ENCODE assay signal across 29 cellular contexts in the genomic region with DNA sequence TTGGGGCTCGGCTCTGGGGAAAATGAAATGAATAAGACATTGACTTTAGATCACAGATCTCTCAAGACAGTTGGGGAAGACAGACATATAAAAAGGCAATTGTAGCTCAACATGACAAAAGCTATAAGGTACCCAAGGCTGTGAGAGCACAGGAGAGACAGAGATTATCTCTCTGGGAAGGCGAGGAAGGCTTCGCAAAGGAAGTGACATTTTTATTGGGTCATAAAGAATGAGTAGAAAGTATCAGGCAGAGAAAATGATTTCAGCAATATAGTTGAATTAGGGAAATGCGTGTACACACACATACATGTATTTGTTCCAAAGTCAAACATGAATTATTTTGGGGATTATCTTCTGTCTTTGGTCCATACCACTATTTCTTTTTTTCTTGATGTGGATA.
A peak's percentile ranks its signal among the peaks of the same experiment; 100 is the strongest.
DNase-seq lines count a peak whose midpoint lies in the region; ATAC-seq and TF ChIP-seq lines count a peak whose summit lies in the region.
"Had no signal": no experiment of that assay in that cellular context is flagged by ENCODE, and none has a peak within 500 bp of the region (broad histone marks: within the 10 kb centered on the region; RNA-seq: fewer than 3 reads in every experiment).

No MANE protein-coding gene starts in this region.

- H3K9me3 ChIP-seq in mucosa of descending colon: no peaks in the 10 kb centered on the region
- H3K9me3 ChIP-seq: A549; BE2C; BLaER1; BLaER1 treated with 17β-estradiol and CSF1 and Interleukin-3, amounts not matched to agents 10 nM and 100 nM; Caco-2 had no signal

- no peak overlapping the region for H3K4me3 ChIP-seq in mucosa of descending colon
- H3K4me3 ChIP-seq: A549; BLaER1; BLaER1 treated with 17β-estradiol and CSF1 and Interleukin-3, amounts not matched to agents 10 nM and 100 nM had no signal

- no peak for TF ChIP-seq CTCF in mucosa of descending colon (IDR thresholded peaks at IDR 0.05)

- ATAC-seq in left colon (peak; percentile 52), mucosa of descending colon (peak; percentile 60)
- ATAC-seq: A549; CD8-positive, alpha-beta T cell had no signal

- H3K9me3 Mint-ChIP-seq in activated CD4-positive, alpha-beta memory T cell treated with anti-CD3 and anti-CD28 coated beads, Interleukin-2, amount 10 ng/mL, durations not matched to agents 7 days and 5 days: no peaks in the 10 kb centered on the region
- H3K9me3 Mint-ChIP-seq: CD8-positive, alpha-beta T cell had no signal

- H3K36me3 Mint-ChIP-seq in activated CD4-positive, alpha-beta memory T cell treated with anti-CD3 and anti-CD28 coated beads, Interleukin-2, amount 10 ng/mL, durations not matched to agents 7 days and 5 days (ENCODE audit: low read depth): no peaks in the 10 kb centered on the region
- H3K36me3 Mint-ChIP-seq: CD14-positive monocyte; CD4-positive, alpha-beta memory T cell; CD4-positive, CD25-positive, alpha-beta regulatory T cell; CD8-positive, alpha-beta memory T cell; CD8-positive, alpha-beta T cell had no signal

- no peak overlapping the region for H3K27ac Mint-ChIP-seq in activated CD4-positive, alpha-beta memory T cell treated with anti-CD3 and anti-CD28 coated beads, Interleukin-2, amount 10 ng/mL, durations not matched to agents 7 days and 5 days
- H3K27ac Mint-ChIP-seq: B cell; CD14-positive monocyte; CD4-positive, alpha-beta memory T cell; CD4-positive, alpha-beta T cell; CD4-positive, CD25-positive, alpha-beta regulatory T cell; CD8-positive, alpha-beta memory T cell; CD8-positive, alpha-beta T cell had no signal

- H3K4me3 Mint-ChIP-seq in activated CD4-positive, alpha-beta memory T cell treated with anti-CD3 and anti-CD28 coated beads, Interleukin-2, amount 10 ng/mL, durations not matched to agents 7 days and 5 days: no peak overlapping the region
- H3K4me3 Mint-ChIP-seq: B cell; CD14-positive monocyte; CD4-positive, alpha-beta memory T cell; CD4-positive, alpha-beta T cell; CD4-positive, CD25-positive, alpha-beta regulatory T cell; CD8-positive, alpha-beta memory T cell; CD8-positive, alpha-beta T cell had no signal

- POLR2A ChIA-PET in activated CD4-positive, alpha-beta memory T cell treated with anti-CD3 and anti-CD28 coated beads, Interleukin-2, amount 10 ng/mL, durations not matched to agents 7 days and 5 days (lab: Charles Lee): no interaction called here

- intact Hi-C loops in left colon (cut with DNase I, micrococcal nuclease) (no loop called here), mucosa of descending colon (cut with DNase I, micrococcal nuclease) (no loop called here)

- CTCF ChIA-PET in activated CD4-positive, alpha-beta memory T cell treated with anti-CD3 and anti-CD28 coated beads, Interleukin-2, amount 10 ng/mL, durations not matched to agents 7 days and 5 days (lab: Charles Lee): no interaction called here

- H3K4me1 Mint-ChIP-seq in activated CD4-positive, alpha-beta memory T cell treated with anti-CD3 and anti-CD28 coated beads, Interleukin-2, amount 10 ng/mL, durations not matched to agents 7 days and 5 days: no peaks in the 10 kb centered on the region
- H3K4me1 Mint-ChIP-seq: B cell; CD14-positive monocyte; CD4-positive, alpha-beta memory T cell; CD4-positive, CD25-positive, alpha-beta regulatory T cell; CD8-positive, alpha-beta memory T cell had no signal

- DNase-seq in left colon (no peak), mucosa of descending colon (no peak), nucleus accumbens (lab: John Stamatoyannopoulos, UW) (no peak)
- DNase-seq in activated CD4-positive, alpha-beta memory T cell treated with anti-CD3 and anti-CD28 coated beads, Interleukin-2, amount 10 ng/mL, durations not matched to agents 7 days and 5 days: no peak
- DNase-seq: 8988T; ACHN; AML-193; BE2C; C1 segment of cervical spinal cord; Caco-2; Calu3; CD4-positive, alpha-beta memory T cell; CD4-positive, alpha-beta T cell; CD4-positive, CD25-positive, alpha-beta regulatory T cell; CD8-positive, alpha-beta memory T cell; CD8-positive, alpha-beta T cell; COR-L47; DMS 273 treated with DMSO at 0.1 percent for 48 hours; DMS153; DMS53; DMS79; DMS79 treated with DMSO at 0.1 percent for 48 hours; DND-41; EL had no signal

- H3K27me3 Mint-ChIP-seq in activated CD4-positive, alpha-beta memory T cell treated with anti-CD3 and anti-CD28 coated beads, Interleukin-2, amount 10 ng/mL, durations not matched to agents 7 days and 5 days: no peaks in the 10 kb centered on the region
- H3K27me3 Mint-ChIP-seq: B cell; CD4-positive, alpha-beta memory T cell; CD4-positive, alpha-beta T cell; CD4-positive, CD25-positive, alpha-beta regulatory T cell; CD8-positive, alpha-beta memory T cell had no signal

- peaks cover 3% of the 10 kb centered on the region for H3K4me1 ChIP-seq in mucosa of descending colon (ENCODE audit: low read depth)
- H3K4me1 ChIP-seq: A549; BE2C; BLaER1; BLaER1 treated with 17β-estradiol and CSF1 and Interleukin-3, amounts not matched to agents 10 nM and 100 nM; Caco-2 had no signal

- no peaks in the 10 kb centered on the region for H3K36me3 ChIP-seq in mucosa of descending colon (ENCODE audit: low read depth)
- H3K36me3 ChIP-seq: BE2C; BLaER1; BLaER1 treated with 17β-estradiol and CSF1 and Interleukin-3, amounts not matched to agents 10 nM and 100 nM had no signal
